20 cellular contexts compared by ENCODE assay signal in the genomic region with DNA sequence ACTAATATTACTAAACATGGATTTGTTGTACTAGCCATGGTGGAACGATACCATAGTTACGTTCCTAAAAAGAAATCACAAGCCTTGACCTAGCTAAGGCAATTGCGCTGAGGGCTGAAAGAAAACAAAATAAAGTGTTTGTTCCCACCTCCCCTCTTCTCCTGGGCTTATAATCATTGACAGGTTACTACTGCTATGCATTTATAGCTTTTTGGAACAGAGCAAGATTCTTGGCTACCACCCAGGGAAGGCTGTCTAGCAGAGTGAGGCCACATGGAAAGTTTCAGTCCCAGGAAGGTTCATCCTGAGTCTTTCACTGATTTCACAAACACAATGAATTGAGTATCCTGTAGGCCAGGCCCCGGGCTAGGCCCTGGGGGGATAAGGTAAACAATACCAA.
A peak's percentile ranks its signal among the peaks of the same experiment; 100 is the strongest.
DNase-seq lines count a peak whose midpoint lies in the region; ATAC-seq and TF ChIP-seq lines count a peak whose summit lies in the region.
"Had no signal": no experiment of that assay in that cellular context is flagged by ENCODE, and none has a peak within 500 bp of the region (broad histone marks: within the 10 kb centered on the region; RNA-seq: fewer than 3 reads in every experiment).

No MANE protein-coding gene starts in this region.

- H3K23ac ChIP-seq in IMR-90 (ENCODE audit: low read depth, low read length) (no peak overlapping the region), mesenchymal stem cell (ENCODE audit: low read length in 2 of 2) (no peak overlapping the region)

- H2AFZ ChIP-seq in IMR-90 (replicated peaks; ENCODE audit: low read length, poor library complexity) (peak overlapping the region; percentile 68), mesenchymal stem cell (ENCODE audit: low read depth, low read length) (no peak overlapping the region)

- H2BK5ac ChIP-seq in IMR-90 (ENCODE audit: low read depth, low read length, poor library complexity, severe bottlenecking): no peak overlapping the region
- peak overlapping the region; percentile 91 for H2BK5ac ChIP-seq in mesenchymal stem cell (ENCODE audit: low read depth, low read length, poor library complexity, severe bottlenecking)

- WGBS in IMR-90 (ENCODE audit: extremely low coverage in 2 of 2, insufficient read length in 1 of 2), 2 experiments: no CpG with 5 or more reads among the region's 4 CpGs
- WGBS in mesenchymal stem cell: 88% methylated on average over 4 of the region's 4 CpGs
- WGBS in thyroid gland, 2 donors: 77 to 80% methylated on average over 4 of the region's 4 CpGs
- WGBS in esophagus squamous epithelium, 2 donors: 73 to 83% methylated on average over 4 of the region's 4 CpGs

- no TSS peak for BruUV-seq in IMR-90 (replicated peaks; lab: Mats Ljungman, UMichigan)

- H3K9me3 ChIP-seq in IMR-90 (ENCODE audit: control insufficient read depth, insufficient read depth, low read length): no peaks in the 10 kb centered on the region
- peaks cover 5% of the 10 kb centered on the region for H3K9me3 ChIP-seq in mesenchymal stem cell (ENCODE audit: control insufficient read depth, low read length)
- no peaks in the 10 kb centered on the region for H3K9me3 ChIP-seq in thyroid gland
- no peaks in the 10 kb centered on the region for H3K9me3 ChIP-seq in esophagus squamous epithelium
- H3K9me3 ChIP-seq: SK-N-SH had no signal

- H2BK20ac ChIP-seq in IMR-90 (ENCODE audit: low read depth, low read length): peak overlapping the region; percentile 70

- H3K36me3 ChIP-seq in IMR-90 (ENCODE audit: control insufficient read depth, insufficient read depth, low read length) (no peaks in the 10 kb centered on the region), mesenchymal stem cell (ENCODE audit: control insufficient read depth in 1 of 2, insufficient read depth in 2 of 2, low read depth in 1 of 2, low read length in 2 of 2) (no peaks in the 10 kb centered on the region), thyroid gland (no peaks in the 10 kb centered on the region), esophagus squamous epithelium (no peaks in the 10 kb centered on the region)

- H4K20me1 ChIP-seq in IMR-90 (ENCODE audit: insufficient read depth, low read length): no peaks in the 10 kb centered on the region

- TF ChIP-seq CTCF in IMR-90 (conservative IDR thresholded peaks at IDR 0.05; ENCODE audit: low read depth, low read length) (no peak), fibroblast of pulmonary artery (IDR thresholded peaks at IDR 0.05; ENCODE audit: low read length, missing control alignments) (no peak), thyroid gland (IDR thresholded peaks at IDR 0.05) (no peak), esophagus squamous epithelium (IDR thresholded peaks at IDR 0.05) (no peak)

- H2BK15ac ChIP-seq in IMR-90 (ENCODE audit: low read depth, low read length): peak overlapping the region; percentile 84; the same call in 2 of the 3 replicates
- H2BK15ac ChIP-seq in mesenchymal stem cell (ENCODE audit: low read depth, poor library complexity, severe bottlenecking): no peak overlapping the region

- 0 out of 2 replicates have a peak overlapping the region, but pooled peaks have one; percentile 21 for H3K4ac ChIP-seq in IMR-90 (ENCODE audit: low read depth, low read length)
- H3K4ac ChIP-seq in mesenchymal stem cell (ENCODE audit: low read depth in 1 of 2, low read length in 2 of 2): no peak overlapping the region

- H2BK120ac ChIP-seq in IMR-90 (ENCODE audit: low read depth, low read length): peak overlapping the region; percentile 68
- no peak overlapping the region for H2BK120ac ChIP-seq in mesenchymal stem cell (ENCODE audit: low read depth, low read length)

- 0 out of 2 replicates have a peak, but pooled peaks cover 4% of the 10 kb centered on the region for H3K4me1 ChIP-seq in IMR-90 (ENCODE audit: control insufficient read depth, insufficient read depth, low read length)
- peaks cover 14% of the 10 kb centered on the region for H3K4me1 ChIP-seq in mesenchymal stem cell (ENCODE audit: control insufficient read depth, insufficient read depth, low read depth, low read length)
- H3K4me1 ChIP-seq in thyroid gland: peaks cover 23 to 26% of the 10 kb centered on the region in 2 donors
- no peaks in the 10 kb centered on the region for H3K4me1 ChIP-seq in esophagus squamous epithelium

- H3K4me3 ChIP-seq in IMR-90 (ENCODE audit: insufficient read depth, low read depth, low read length) (no peak overlapping the region), fibroblast of pulmonary artery (replicated peaks; ENCODE audit: low read depth, low read length) (no peak overlapping the region), mesenchymal stem cell (ENCODE audit: insufficient read depth in 1 of 2, low read depth in 1 of 2, low read length in 2 of 2) (no peak overlapping the region), thyroid gland (replicated peaks in 1 of 3) (no peak overlapping the region), esophagus squamous epithelium (no peak overlapping the region)
- H3K4me3 ChIP-seq: K562 had no signal

- no peak overlapping the region for H3K56ac ChIP-seq in IMR-90 (ENCODE audit: extremely low read depth, insufficient read depth, low read length)

- CTCF ChIA-PET in IMR-90 (lab: Yijun Ruan, JAX): no interaction called here

- H3K18ac ChIP-seq in IMR-90 (ENCODE audit: low read depth, low read length): peak overlapping the region; percentile 44; the same call in 1 of the 2 replicates
- H3K18ac ChIP-seq in mesenchymal stem cell (ENCODE audit: low read depth in 1 of 2, low read length in 2 of 2): no peak overlapping the region

- H3K79me1 ChIP-seq in IMR-90 (ENCODE audit: low read depth in 1 of 2, low read length in 2 of 2) (no peaks in the 10 kb centered on the region), mesenchymal stem cell (replicated peaks; ENCODE audit: low read length, poor library complexity, severe bottlenecking) (no peaks in the 10 kb centered on the region)

- H2AK5ac ChIP-seq in IMR-90 (ENCODE audit: low read depth, low read length): peak overlapping the region; percentile 20
- H2AK5ac ChIP-seq in mesenchymal stem cell (ENCODE audit: low read length, severe bottlenecking): peak overlapping the region; percentile 84

- H4K5ac ChIP-seq in IMR-90 (ENCODE audit: low read depth, low read length): peak overlapping the region; percentile 31; the same call in 1 of the 2 replicates

- no peak overlapping the region for H3K27ac ChIP-seq in IMR-90 (ENCODE audit: insufficient read depth, low read length)
- peak overlapping the region; percentile 89 for H3K27ac ChIP-seq in mesenchymal stem cell (ENCODE audit: low read length, poor library complexity, severe bottlenecking)
- peak overlapping the region in 2 of 3 donors; percentile 4 to 5 for H3K27ac ChIP-seq in thyroid gland
- no peak overlapping the region for H3K27ac ChIP-seq in esophagus squamous epithelium
- H3K27ac ChIP-seq: C4-2B had no signal

- in situ Hi-C loops in IMR-90 (cut with MboI; ENCODE audit: low sequenced_read_pairs): no loop called here

- TF ChIP-seq RAD21 in IMR-90 (IDR thresholded peaks at IDR 0.05; ENCODE audit: low read length): no peak

- no peak overlapping the region for H2AK9ac ChIP-seq in IMR-90 (replicated peaks; ENCODE audit: low read depth, low read length, poor library complexity)

- intact Hi-C loops in IMR-90 (cut with micrococcal nuclease): no loop called here
- intact Hi-C loops in thyroid gland (cut with DNase I): no loop called here
- intact Hi-C loops in esophagus squamous epithelium (cut with DNase I): no loop called here
- intact Hi-C loops in Right ventricle myocardium superior (cut with DNase I): no loop called here

- H4K91ac ChIP-seq in IMR-90 (ENCODE audit: insufficient read depth, low read depth, low read length) (no peak overlapping the region), mesenchymal stem cell (ENCODE audit: low read length) (no peak overlapping the region)

- H4K8ac ChIP-seq in IMR-90 (ENCODE audit: low read depth in 2 of 2, low read length in 2 of 2) (peak overlapping the region in 1 of 2 experiments; percentile 17; a peak in 1 of 4 replicates), mesenchymal stem cell (ENCODE audit: low read length) (no peak overlapping the region)

- H3K27me3 ChIP-seq in IMR-90 (ENCODE audit: control insufficient read depth, insufficient read depth, low read length) (no peaks in the 10 kb centered on the region), mesenchymal stem cell (ENCODE audit: control insufficient read depth in 1 of 2, insufficient read depth in 1 of 2, low read length in 2 of 2) (no peaks in the 10 kb centered on the region), thyroid gland (no peaks in the 10 kb centered on the region), esophagus squamous epithelium (no peaks in the 10 kb centered on the region)

- dilution Hi-C loops in IMR-90 (cut with HindIII; ENCODE audit: low sequenced_read_pairs, unreplicated experiment): no loop called here

- peak overlapping the region; percentile 19 to 22 for H2BK12ac ChIP-seq in mesenchymal stem cell (ENCODE audit: low read length in 2 of 2)

- POLR2A ChIA-PET in IMR-90 (lab: Charles Lee; ENCODE audit: unreplicated experiment): no interaction called here

- H3K9me1 ChIP-seq in IMR-90 (ENCODE audit: insufficient read depth, low read length): peaks cover 8% of the 10 kb centered on the region

- DNase-seq in IMR-90 (no peak), fibroblast of pulmonary artery (ENCODE audit: low read depth) (peak; percentile 47), mesenchymal stem cell (peak; percentile 10), thyroid gland (no peak), esophagus squamous epithelium (lab: John Stamatoyannopoulos, UW) (no peak), 8988T (no peak), Right ventricle myocardium superior (no peak)
- no peak for DNase-seq in effector CD8-positive, alpha-beta T cell (lab: John Stamatoyannopoulos, UW)
- DNase-seq: Calu3; CD8-positive, alpha-beta memory T cell; DMS79 treated with DMSO at 0.1 percent for 48 hours; MV-4-11; NCI-H1105; NCI-H1436 treated with DMSO at 0.1 percent for 48 hours; NCI-H187 treated with DMSO at 0.1 percent for 48 hours; NCI-H524 treated with DMSO at 0.1 percent for 48 hours; NCI-H774; SK-N-SH had no signal

- no peak; the same call in 1 of the 2 replicates for ATAC-seq in IMR-90 (ENCODE audit: low read depth)
- ATAC-seq in Right ventricle myocardium superior (ENCODE audit: poor library complexity): no peak
- ATAC-seq: K562 had no signal

- no peak overlapping the region for H3K9ac ChIP-seq in IMR-90 (ENCODE audit: low read depth, low read length)
- H3K9ac ChIP-seq in mesenchymal stem cell (ENCODE audit: low read length): no peak overlapping the region
- H3K9ac ChIP-seq: SK-N-SH had no signal

- H3K4me2 ChIP-seq in IMR-90 (ENCODE audit: low read depth, low read length) (no peak overlapping the region), mesenchymal stem cell (ENCODE audit: low read length, poor library complexity, severe bottlenecking) (no peak overlapping the region)
- H3K4me2 ChIP-seq: SK-N-SH had no signal

- H3K14ac ChIP-seq in IMR-90 (replicated peaks; ENCODE audit: low read depth, low read length) (peak overlapping the region; percentile 56; the same call in 1 of the 2 replicates), mesenchymal stem cell (ENCODE audit: low read length in 2 of 2) (no peak overlapping the region)

- TF ChIP-seq POLR2A in IMR-90 (IDR thresholded peaks at IDR 0.05; ENCODE audit: low read depth, low read length) (no peak), thyroid gland (IDR thresholded peaks at IDR 0.05) (no peak), esophagus squamous epithelium (IDR thresholded peaks at IDR 0.05) (no peak)

TF ChIP-seq in IMR-90, 13 proteins besides CTCF, POLR2A, EP300 and RAD21 (continues in another document):
- TF ChIP-seq CHD1 (IDR thresholded peaks at IDR 0.05; ENCODE audit: low read depth, low read length): no peak

Comparison
In these comparisons a context has a peak if more than half of its experiments do, and no peak if none do; other contexts are left out.
1. DNase-seq: peak in fibroblast of pulmonary artery (single experiment) and mesenchymal stem cell (single experiment); none in IMR-90 (single experiment), thyroid gland (0 of 2), esophagus squamous epithelium (single experiment), 8988T (single experiment), Right ventricle myocardium superior (single experiment) and effector CD8-positive, alpha-beta T cell (single experiment).
2. H3K27ac ChIP-seq: peak in mesenchymal stem cell (single experiment) and thyroid gland (2 of 3); none in IMR-90 (single experiment) and esophagus squamous epithelium (0 of 4).